ENCODE assay signal across 25 cellular contexts in the genomic region with DNA sequence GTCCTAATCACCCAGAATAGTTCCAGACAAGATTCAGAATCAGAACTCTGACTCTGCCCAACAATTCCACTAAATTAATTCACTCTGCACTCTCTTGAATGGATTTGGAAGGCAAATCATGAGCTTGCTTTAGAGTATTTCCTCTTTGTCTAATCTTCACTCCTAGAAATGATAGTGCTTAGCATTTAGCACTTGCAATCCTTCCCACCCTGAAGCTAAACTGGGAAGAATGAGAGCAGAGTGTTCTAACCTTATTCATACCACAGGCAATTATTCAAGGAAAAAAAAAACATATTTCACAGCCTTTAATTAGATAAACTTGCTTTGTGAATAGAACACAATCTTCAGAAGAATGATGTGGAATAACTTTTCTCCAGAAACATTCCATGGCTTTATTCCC.
A peak's percentile ranks its signal among the peaks of the same experiment; 100 is the strongest.
DNase-seq lines count a peak whose midpoint lies in the region; ATAC-seq, FAIRE-seq and TF ChIP-seq lines count a peak whose summit lies in the region.
"Had no signal": no experiment of that assay in that cellular context is flagged by ENCODE, and none has a peak within 500 bp of the region (broad histone marks: within the 10 kb centered on the region; RNA-seq: fewer than 3 reads in every experiment).

No MANE protein-coding gene starts in this region.

- H4K20me1 ChIP-seq in astrocyte (ENCODE audit: insufficient read depth, low read length) (no peaks in the 10 kb centered on the region), smooth muscle cell (ENCODE audit: low read depth) (no peaks in the 10 kb centered on the region)

- peak overlapping the region; percentile 41 for H3K27ac Mint-ChIP-seq in astrocyte (ENCODE audit: unreplicated experiment)
- H3K27ac Mint-ChIP-seq in mesothelial cell of epicardium, result peak overlapping the region; percentile 80
- no peak overlapping the region for H3K27ac Mint-ChIP-seq in CD8-positive, alpha-beta memory T cell
- H3K27ac Mint-ChIP-seq: CD14-positive monocyte; naive thymus-derived CD4-positive, alpha-beta T cell; stimulated activated naive B cell treated with anti-CD40 and anti-IgM and Interleukin-4, amounts not matched to agents 10 μg/mL and 1 μg/mL and 100 μg/mL, for 72 hours had no signal

- TF ChIP-seq CTCF in astrocyte (IDR thresholded peaks at IDR 0.05; ENCODE audit: insufficient read depth, low read depth, low read length) (no peak), mesothelial cell of epicardium (IDR thresholded peaks at IDR 0.05; ENCODE audit: unreplicated experiment) (no peak), smooth muscle cell (IDR thresholded peaks at IDR 0.05; ENCODE audit: borderline replicate concordance, insufficient read depth, poor library complexity, severe bottlenecking) (no peak)

- H3K9me3 ChIP-seq in astrocyte (ENCODE audit: insufficient read depth, low read depth, low read length) (no peaks in the 10 kb centered on the region), smooth muscle cell (replicated peaks; ENCODE audit: low read depth) (no peaks in the 10 kb centered on the region)
- H3K9me3 ChIP-seq in CD8-positive, alpha-beta memory T cell (ENCODE audit: low read length), result no peaks in the 10 kb centered on the region
- H3K9me3 ChIP-seq: left ventricle myocardium inferior, SJCRH30 had no signal

- no peaks in the 10 kb centered on the region for H3K27me3 Mint-ChIP-seq in astrocyte (ENCODE audit: low read depth, unreplicated experiment)
- no peaks in the 10 kb centered on the region for H3K27me3 Mint-ChIP-seq in mesothelial cell of epicardium (ENCODE audit: low read depth)
- peaks cover 0 to 2% of the 10 kb centered on the region in 2 donors for H3K27me3 Mint-ChIP-seq in CD8-positive, alpha-beta memory T cell
- H3K27me3 Mint-ChIP-seq: stimulated activated naive B cell treated with anti-CD40 and anti-IgM and Interleukin-4, amounts not matched to agents 10 μg/mL and 1 μg/mL and 100 μg/mL, for 72 hours had no signal

- no peaks in the 10 kb centered on the region for H3K36me3 ChIP-seq in astrocyte (ENCODE audit: insufficient read depth, low read length)
- no peaks in the 10 kb centered on the region for H3K36me3 ChIP-seq in smooth muscle cell (ENCODE audit: low read depth)
- H3K36me3 ChIP-seq in CD8-positive, alpha-beta memory T cell (ENCODE audit: insufficient read depth, low read length), result no peaks in the 10 kb centered on the region
- H3K36me3 ChIP-seq: left ventricle myocardium inferior, SJCRH30 had no signal

- peak; percentile 78 for FAIRE-seq in astrocyte (lab: Jason Lieb, UNC)
- FAIRE-seq: GM19239, RCC 7860, TTC549 had no signal

- ATAC-seq in GM18517 (IDR thresholded peaks at IDR 0.05; ENCODE audit: unreplicated experiment), result no peak
- ATAC-seq: naive thymus-derived CD4-positive, alpha-beta T cell; stimulated activated naive B cell treated with anti-CD40 and anti-IgM and Interleukin-4, amounts not matched to agents 10 μg/mL and 1 μg/mL and 100 μg/mL, for 72 hours had no signal

- POLR2A ChIA-PET in CD8-positive, alpha-beta memory T cell (lab: Charles Lee), result no interaction called here

- no peaks in the 10 kb centered on the region for H3K9me3 Mint-ChIP-seq in astrocyte (ENCODE audit: unreplicated experiment)
- H3K9me3 Mint-ChIP-seq in mesothelial cell of epicardium, result no peaks in the 10 kb centered on the region
- peaks cover 0 to 4% (median 0%) of the 10 kb centered on the region in 5 donors for H3K9me3 Mint-ChIP-seq in CD8-positive, alpha-beta memory T cell
- H3K9me3 Mint-ChIP-seq: stimulated activated naive B cell treated with anti-CD40 and anti-IgM and Interleukin-4, amounts not matched to agents 10 μg/mL and 1 μg/mL and 100 μg/mL, for 72 hours had no signal

- H3K9ac ChIP-seq in astrocyte (ENCODE audit: low read length), result no peak overlapping the region
- H3K9ac ChIP-seq in smooth muscle cell (ENCODE audit: low read depth), result peak overlapping the region; percentile 7

- peaks cover 3% of the 10 kb centered on the region for H3F3A ChIP-seq in smooth muscle cell (ENCODE audit: low read depth)

- H3K79me2 ChIP-seq in astrocyte (ENCODE audit: insufficient read depth, low read length) (no peaks in the 10 kb centered on the region), smooth muscle cell (ENCODE audit: low read depth) (no peaks in the 10 kb centered on the region)

- H3K4me3 ChIP-seq in astrocyte (ENCODE audit: insufficient read depth, low read depth, low read length), result no peak overlapping the region
- H3K4me3 ChIP-seq in smooth muscle cell, result no peak overlapping the region
- H3K4me3 ChIP-seq in CD8-positive, alpha-beta memory T cell (ENCODE audit: low read length), result no peak overlapping the region
- H3K4me3 ChIP-seq: left ventricle myocardium inferior, SJCRH30 had no signal

- H3K36me3 Mint-ChIP-seq in astrocyte (ENCODE audit: low read depth, unreplicated experiment), result no peaks in the 10 kb centered on the region
- no peaks in the 10 kb centered on the region for H3K36me3 Mint-ChIP-seq in mesothelial cell of epicardium
- H3K36me3 Mint-ChIP-seq in CD8-positive, alpha-beta memory T cell, result no peaks in the 10 kb centered on the region
- H3K36me3 Mint-ChIP-seq: CD14-positive monocyte; naive thymus-derived CD4-positive, alpha-beta T cell; stimulated activated naive B cell treated with anti-CD40 and anti-IgM and Interleukin-4, amounts not matched to agents 10 μg/mL and 1 μg/mL and 100 μg/mL, for 72 hours had no signal

- no peak overlapping the region for H3K4me3 Mint-ChIP-seq in astrocyte (ENCODE audit: unreplicated experiment)
- no peak overlapping the region for H3K4me3 Mint-ChIP-seq in mesothelial cell of epicardium
- no peak overlapping the region for H3K4me3 Mint-ChIP-seq in CD8-positive, alpha-beta memory T cell
- H3K4me3 Mint-ChIP-seq: CD14-positive monocyte; naive thymus-derived CD4-positive, alpha-beta T cell; stimulated activated naive B cell treated with anti-CD40 and anti-IgM and Interleukin-4, amounts not matched to agents 10 μg/mL and 1 μg/mL and 100 μg/mL, for 72 hours had no signal

- peak overlapping the region; percentile 20 for H3K27ac ChIP-seq in astrocyte (ENCODE audit: low read depth, low read length)
- peak overlapping the region; percentile 92 for H3K27ac ChIP-seq in smooth muscle cell (ENCODE audit: low read depth)
- no peak overlapping the region for H3K27ac ChIP-seq in CD8-positive, alpha-beta memory T cell (ENCODE audit: low read depth, low read length)
- H3K27ac ChIP-seq: left ventricle myocardium inferior, SJCRH30 had no signal

- H3K4me1 Mint-ChIP-seq in astrocyte (ENCODE audit: low read depth, unreplicated experiment), result peaks cover 54% of the 10 kb centered on the region
- peaks cover 54% of the 10 kb centered on the region for H3K4me1 Mint-ChIP-seq in mesothelial cell of epicardium
- H3K4me1 Mint-ChIP-seq in CD8-positive, alpha-beta memory T cell, result no peaks in the 10 kb centered on the region
- H3K4me1 Mint-ChIP-seq: CD14-positive monocyte; naive thymus-derived CD4-positive, alpha-beta T cell; stimulated activated naive B cell treated with anti-CD40 and anti-IgM and Interleukin-4, amounts not matched to agents 10 μg/mL and 1 μg/mL and 100 μg/mL, for 72 hours had no signal

- H3K4me1 ChIP-seq in astrocyte (ENCODE audit: insufficient read depth, low read length), result peaks cover 39% of the 10 kb centered on the region
- peaks cover 31% of the 10 kb centered on the region for H3K4me1 ChIP-seq in smooth muscle cell (ENCODE audit: low read depth)
- H3K4me1 ChIP-seq in CD8-positive, alpha-beta memory T cell (ENCODE audit: insufficient read depth, low read length), result no peaks in the 10 kb centered on the region
- H3K4me1 ChIP-seq: left ventricle myocardium inferior had no signal

- H3K4me2 ChIP-seq in astrocyte (ENCODE audit: low read length) (no peak overlapping the region), smooth muscle cell (no peak overlapping the region)

- no peaks in the 10 kb centered on the region for H3K27me3 ChIP-seq in astrocyte (ENCODE audit: insufficient read depth, low read length)
- H3K27me3 ChIP-seq in smooth muscle cell (ENCODE audit: low read depth), result no peaks in the 10 kb centered on the region
- no peaks in the 10 kb centered on the region for H3K27me3 ChIP-seq in CD8-positive, alpha-beta memory T cell (ENCODE audit: insufficient read depth, low read length, poor library complexity, severe bottlenecking)
- H3K27me3 ChIP-seq: SJCRH30 had no signal

- DNase-seq in GM03348 (ENCODE audit: low spot score), result peak; percentile 13
- peak; percentile 54 for DNase-seq in astrocyte (ENCODE audit: low read depth)
- DNase-seq in mesothelial cell of epicardium (ENCODE audit: low spot score in 2 of 2, unreplicated experiment in 2 of 2), result no peak
- DNase-seq in smooth muscle cell (lab: John Stamatoyannopoulos, UW; ENCODE audit: unreplicated experiment), result no peak
- DNase-seq in EL, result no peak
- no peak for DNase-seq in stimulated activated CD4-positive, alpha-beta T cell treated with anti-CD3 and anti-CD28 coated beads, Interleukin-4, amount 100 ng/mL, for 24 hours
- DNase-seq in CD8-positive, alpha-beta memory T cell, result no peak
- DNase-seq: activated CD4-positive, alpha-beta T cell treated with anti-CD3 and anti-CD28 coated beads, Interleukin-2, amount 50 U/mL, for 48 hours; activated CD8-positive, alpha-beta memory T cell treated with anti-CD3 and anti-CD28 coated beads, Interleukin-2, amount 50 U/mL, for 4 hours; activated naive CD4-positive, alpha-beta T cell treated with anti-CD3 and anti-CD28 coated beads, Interleukin-2, amount 50 U/mL, for 16 hours; HCEC 1CT; Karpas-422; left ventricle myocardium inferior; naive thymus-derived CD4-positive, alpha-beta T cell; NCI-H1436; NCI-H748 treated with DMSO at 0.1 percent for 48 hours; occipital lobe; SJCRH30; stimulated activated CD4-positive, alpha-beta T cell treated with anti-CD3 and anti-CD28 coated beads, Interleukin-4, amount 100 ng/mL, for 1 hour; stimulated activated naive B cell treated with anti-CD40 and anti-IgM and Interleukin-4, amounts not matched to agents 10 μg/mL and 1 μg/mL and 100 μg/mL, for 72 hours had no signal

- CTCF ChIA-PET in CD8-positive, alpha-beta memory T cell (lab: Charles Lee), result no interaction called here

- H2AFZ ChIP-seq in astrocyte (ENCODE audit: low read depth, low read length) (no peak overlapping the region), smooth muscle cell (ENCODE audit: low read depth) (no peak overlapping the region)

Comparison
In these comparisons a context has a peak if more than half of its experiments do, and no peak if none do; other contexts are left out.
1. DNase-seq: peak in GM03348 (single experiment) and astrocyte (single experiment); none in mesothelial cell of epicardium (0 of 2), smooth muscle cell (single experiment), EL (single experiment), stimulated activated CD4-positive, alpha-beta T cell treated with anti-CD3 and anti-CD28 coated beads, Interleukin-4, amount 100 ng/mL, for 24 hours (single experiment) and CD8-positive, alpha-beta memory T cell (0 of 5).
2. H3K27ac Mint-ChIP-seq: peak in astrocyte (single experiment) and mesothelial cell of epicardium (single experiment); none in CD8-positive, alpha-beta memory T cell (0 of 8).